8 cellular contexts compared by ENCODE assay signal in genomic region chr7:152674860-152675760, GRCh38. TPM values are rescaled to one million over a fixed set of nuclear protein-coding genes. Genes with fewer than 3 reads are reported as not detected.
A peak's percentile ranks its signal among the peaks of the same experiment; 100 is the strongest.
DNase-seq lines count a peak whose midpoint lies in the region; ATAC-seq, FAIRE-seq and TF ChIP-seq lines count a peak whose summit lies in the region.

No MANE protein-coding gene starts in this region.

- TF ChIP-seq CTCF in A549 (IDR thresholded peaks at IDR 0.05): no peak
- TF ChIP-seq CTCF in GM12864 (IDR thresholded peaks at IDR 0.05; ENCODE audit: low read depth, low read length, missing control alignments): no peak

- no peak for TF ChIP-seq POLR2A in A549 (IDR thresholded peaks at IDR 0.05; ENCODE audit: low read length)

- H3K27ac Mint-ChIP-seq in activated T-cell treated with anti-CD3 and anti-CD28 coated beads, Interleukin-2, amount 50 U/mL, for 72 hours: peak overlapping the region; percentile 7
- peak overlapping the region; percentile 96 for H3K27ac Mint-ChIP-seq in stimulated activated naive B cell treated with anti-CD40 and anti-IgM and Interleukin-4, amounts not matched to agents 10 μg/mL and 1 μg/mL and 100 μg/mL, for 72 hours

- DNase-seq in A549 (ENCODE audit: low read depth in 1 of 2, low spot score in 1 of 2): peak; percentile 43 to 53
- no peak for DNase-seq in GM12864 (ENCODE audit: low read depth)
- DNase-seq in NCI-H2171 treated with DMSO at 0.1 percent for 48 hours (lab: John Stamatoyannopoulos, UW): peak; percentile 75
- peak; percentile 12 to 24 for DNase-seq in activated T-cell treated with anti-CD3 and anti-CD28 coated beads, Interleukin-2, amount 50 U/mL, for 72 hours
- DNase-seq in stimulated activated naive B cell treated with anti-CD40 and anti-IgM and Interleukin-4, amounts not matched to agents 10 μg/mL and 1 μg/mL and 100 μg/mL, for 72 hours: no peak
- DNase-seq in posterior cingulate gyrus: no peak

- no peak for TF ChIP-seq RAD21 in A549 (conservative IDR thresholded peaks at IDR 0.05 in 1 of 2, IDR thresholded peaks at IDR 0.05 in 1 of 2)

- peak overlapping the region; percentile 98 for H3K9ac ChIP-seq in iPS-18a (ENCODE audit: low read length)

- intact Hi-C loops in posterior cingulate gyrus (cut with DNase I): loop anchor here (5.0 kb wide), 2 partner anchors 82 to 213 kb away; partner anchors contain the start of gene ACTR3B

- H3K36me3 ChIP-seq in iPS-18a (ENCODE audit: control insufficient read depth, low read depth, low read length): peaks cover 7% of the 10 kb centered on the region

- H3K9me3 Mint-ChIP-seq in activated T-cell treated with anti-CD3 and anti-CD28 coated beads, Interleukin-2, amount 50 U/mL, for 72 hours: no peaks in the 10 kb centered on the region
- no peaks in the 10 kb centered on the region for H3K9me3 Mint-ChIP-seq in stimulated activated naive B cell treated with anti-CD40 and anti-IgM and Interleukin-4, amounts not matched to agents 10 μg/mL and 1 μg/mL and 100 μg/mL, for 72 hours

- H3K4me3 Mint-ChIP-seq in activated T-cell treated with anti-CD3 and anti-CD28 coated beads, Interleukin-2, amount 50 U/mL, for 72 hours: peak overlapping the region; percentile 85 to 99
- H3K4me3 Mint-ChIP-seq in stimulated activated naive B cell treated with anti-CD40 and anti-IgM and Interleukin-4, amounts not matched to agents 10 μg/mL and 1 μg/mL and 100 μg/mL, for 72 hours: peak overlapping the region; percentile 89 to 90

- peak; percentile 77 to 78 for ATAC-seq in A549
- ATAC-seq in HG03066 (IDR thresholded peaks at IDR 0.05; ENCODE audit: low read depth, unreplicated experiment): peak; percentile 34
- no peak for ATAC-seq in activated T-cell treated with anti-CD3 and anti-CD28 coated beads, Interleukin-2, amount 50 U/mL, for 72 hours (replicated peaks in 1 of 2)
- ATAC-seq in stimulated activated naive B cell treated with anti-CD40 and anti-IgM and Interleukin-4, amounts not matched to agents 10 μg/mL and 1 μg/mL and 100 μg/mL, for 72 hours (replicated peaks): no peak

- H3K27me3 Mint-ChIP-seq in activated T-cell treated with anti-CD3 and anti-CD28 coated beads, Interleukin-2, amount 50 U/mL, for 72 hours (ENCODE audit: low read depth): no peaks in the 10 kb centered on the region
- H3K27me3 Mint-ChIP-seq in stimulated activated naive B cell treated with anti-CD40 and anti-IgM and Interleukin-4, amounts not matched to agents 10 μg/mL and 1 μg/mL and 100 μg/mL, for 72 hours: no peaks in the 10 kb centered on the region

- no peaks in the 10 kb centered on the region for H3K27me3 ChIP-seq in iPS-18a (ENCODE audit: control insufficient read depth, insufficient read depth, low read length)

- peaks cover 6 to 8% of the 10 kb centered on the region in 2 donors for H3K36me3 Mint-ChIP-seq in activated T-cell treated with anti-CD3 and anti-CD28 coated beads, Interleukin-2, amount 50 U/mL, for 72 hours (ENCODE audit: insufficient read depth in 2 of 2)
- peaks cover 0 to 3% of the 10 kb centered on the region in 2 donors for H3K36me3 Mint-ChIP-seq in stimulated activated naive B cell treated with anti-CD40 and anti-IgM and Interleukin-4, amounts not matched to agents 10 μg/mL and 1 μg/mL and 100 μg/mL, for 72 hours

- H3K4me2 ChIP-seq in A549: peak overlapping the region; percentile 96

- 0 out of 3 replicates have a peak, but pooled peaks cover 4% of the 10 kb centered on the region for H3K4me1 ChIP-seq in A549
- H3K4me1 ChIP-seq in iPS-18a (ENCODE audit: control insufficient read depth, low read depth, low read length): peaks cover 5% of the 10 kb centered on the region

- H3K27ac ChIP-seq in A549 (peak overlapping the region; percentile 85 to 86), iPS-18a (ENCODE audit: low read length) (peak overlapping the region; percentile 35)

- no peaks in the 10 kb centered on the region for H3K9me3 ChIP-seq in A549
- no peaks in the 10 kb centered on the region for H3K9me3 ChIP-seq in iPS-18a (ENCODE audit: control insufficient read depth, low read depth, low read length)

- no peak for FAIRE-seq in A549 (lab: Jason Lieb, UNC)

- TF ChIP-seq EP300 in A549 (IDR thresholded peaks at IDR 0.05): no peak

- POLR2A ChIA-PET in A549 (lab: Yijun Ruan, JAX): no interaction called here

- CTCF ChIA-PET in A549 (lab: Yijun Ruan, JAX): no interaction called here

- WGBS in A549 (ENCODE audit: missing lambda C conversion rate): 10% methylated on average over 16 of the region's 16 CpGs

- H3K4me1 Mint-ChIP-seq in activated T-cell treated with anti-CD3 and anti-CD28 coated beads, Interleukin-2, amount 50 U/mL, for 72 hours (ENCODE audit: low read depth): peaks cover 13% of the 10 kb centered on the region
- H3K4me1 Mint-ChIP-seq in stimulated activated naive B cell treated with anti-CD40 and anti-IgM and Interleukin-4, amounts not matched to agents 10 μg/mL and 1 μg/mL and 100 μg/mL, for 72 hours: peaks cover 6 to 12% of the 10 kb centered on the region in 2 donors

- H3K4me3 ChIP-seq in A549 (peak overlapping the region; percentile 82), GM12864 (ENCODE audit: low read depth, low read length) (peak overlapping the region; percentile 81), iPS-18a (ENCODE audit: low read length) (peak overlapping the region; percentile 91)

TF ChIP-seq in A549, 52 proteins besides CTCF, POLR2A, EP300 and RAD21:
- TF ChIP-seq E2F6 (IDR thresholded peaks at IDR 0.05; ENCODE audit: borderline replicate concordance, low read depth) (no peak), ATOH8 (CRISPR knock-in tag; IDR thresholded peaks at IDR 0.05; ENCODE audit: low read depth) (peak; percentile 36; the same call in 1 of the 2 replicates), USF2 (IDR thresholded peaks at IDR 0.05) (peak; percentile 43)

RNA-seq across cellular contexts. Expression of gene XRCC2, which starts 0.8 kb away (rescaled TPM):
- polyA plus RNA-seq in A549 (2011; rRNA removed) (10.1 and 13.1 TPM in 2 replicates), A549 (2017; fragmentation: RNase III; extraction: RNeasy Plus Mini Kit Qiagen cat#74134 plus additional on column Dnase treatment) (12.2 to 14.3 TPM (median 12.3 TPM) in 3 replicates)
- 5.0 and 5.1 TPM in 2 replicates for polyA plus RNA-seq in A549 (2012; cell fraction: cytosol; rRNA removed)
- 7.1 and 8.9 TPM in 2 replicates for polyA plus RNA-seq in A549 (2012; cell fraction: nucleus; rRNA removed)
- 4.1 and 4.4 TPM in 2 replicates for polyA minus RNA-seq in A549 (2011; rRNA and poly(A)+ RNA removed)
- 10 to 100 TPM; 13.2 to 16.6 TPM for total RNA-seq in activated T-cell treated with anti-CD3 and anti-CD28 coated beads, Interleukin-2, amount 50 U/mL, for 72 hours

Comparison
In these comparisons a context has a peak if more than half of its experiments do, and no peak if none do; other contexts are left out.
1. ATAC-seq: peak in A549 (2 of 2) and HG03066 (single experiment); none in activated T-cell treated with anti-CD3 and anti-CD28 coated beads, Interleukin-2, amount 50 U/mL, for 72 hours (0 of 2) and stimulated activated naive B cell treated with anti-CD40 and anti-IgM and Interleukin-4, amounts not matched to agents 10 μg/mL and 1 μg/mL and 100 μg/mL, for 72 hours (0 of 2).
2. DNase-seq: peak in A549 (2 of 2), NCI-H2171 treated with DMSO at 0.1 percent for 48 hours (single experiment) and activated T-cell treated with anti-CD3 and anti-CD28 coated beads, Interleukin-2, amount 50 U/mL, for 72 hours (2 of 2); none in GM12864 (single experiment), stimulated activated naive B cell treated with anti-CD40 and anti-IgM and Interleukin-4, amounts not matched to agents 10 μg/mL and 1 μg/mL and 100 μg/mL, for 72 hours (single experiment) and posterior cingulate gyrus (0 of 10).
3. Peak in every context shown above with its lines, with median percentiles within 50 percentile points of each other: H3K4me3 ChIP-seq.